Comparison of ENCODE assay signal across 16 cellular contexts in genomic region chr11:76077575-76078150, GRCh38.
DNase-seq lines count a peak whose midpoint lies in the region; FAIRE-seq and TF ChIP-seq lines count a peak whose summit lies in the region.
"Had no signal": no experiment of that assay in that cellular context is flagged by ENCODE, and none has a peak within 500 bp of the region (broad histone marks: within the 10 kb centered on the region; RNA-seq: fewer than 3 reads in every experiment).

No MANE protein-coding gene starts in this region.

- TF ChIP-seq POLR2A in endothelial cell of umbilical vein (IDR thresholded peaks at IDR 0.05; ENCODE audit: low read depth, low read length) (no peak), esophagus squamous epithelium (IDR thresholded peaks at IDR 0.05) (no peak), stomach (IDR thresholded peaks at IDR 0.05) (no peak)

- H3K4me1 ChIP-seq in endothelial cell of umbilical vein (ENCODE audit: control insufficient read depth, extremely low read depth, insufficient read depth, low read length): peaks cover 37% of the 10 kb centered on the region
- peaks cover 0 to 27% (median 6%) of the 10 kb centered on the region in 3 donors for H3K4me1 ChIP-seq in esophagus squamous epithelium
- peaks cover 0 to 29% (median 17%) of the 10 kb centered on the region in 4 donors for H3K4me1 ChIP-seq in stomach
- H3K4me1 ChIP-seq: foreskin keratinocyte had no signal

- H3K27ac ChIP-seq in endothelial cell of umbilical vein (ENCODE audit: insufficient read depth, low read depth, low read length) (no peak overlapping the region), esophagus squamous epithelium (peak overlapping the region in 1 of 4 donors; percentile 33), stomach (peak overlapping the region in 1 of 5 donors; percentile 16)
- H3K27ac ChIP-seq: adrenal gland, foreskin keratinocyte, VCaP had no signal

- dilution Hi-C loops in endothelial cell of umbilical vein (cut with MboI; ENCODE audit: extremely low pct_ligation_motif_present, low sequenced_read_pairs): no loop called here

- BruUV-seq in endothelial cell of umbilical vein (replicated peaks; lab: Mats Ljungman, UMichigan): no TSS peak

- TF ChIP-seq EP300 in stomach (IDR thresholded peaks at IDR 0.05): no peak

- H3K36me3 ChIP-seq in endothelial cell of umbilical vein (ENCODE audit: control insufficient read depth in 2 of 2, extremely low read depth in 1 of 2, insufficient read depth in 2 of 2, low read length in 2 of 2) (peaks cover 0 to 2% of the 10 kb centered on the region in 2 experiments), esophagus squamous epithelium (no peaks in the 10 kb centered on the region), stomach (no peaks in the 10 kb centered on the region)
- H3K36me3 ChIP-seq: adrenal gland, tibial nerve had no signal

- 64 to 65% methylated on average over 1 of the region's 1 CpG for WGBS in esophagus squamous epithelium, 2 donors
- WGBS in stomach, 5 donors: 41 to 55% (median 45%) methylated on average over 1 of the region's 1 CpG

- no peak overlapping the region for H3K4me3 ChIP-seq in endothelial cell of umbilical vein (replicated peaks in 1 of 3; ENCODE audit: insufficient read depth in 1 of 3, low read depth in 1 of 3, low read length in 3 of 3)
- H3K4me3 ChIP-seq in esophagus squamous epithelium: no peak overlapping the region
- no peak overlapping the region for H3K4me3 ChIP-seq in stomach
- H3K4me3 ChIP-seq: adrenal gland, skin epidermis, tibial nerve had no signal

- no peak overlapping the region for H2AFZ ChIP-seq in endothelial cell of umbilical vein (ENCODE audit: low read depth, low read length)

- peak overlapping the region; percentile 50 for H3K4me2 ChIP-seq in endothelial cell of umbilical vein (ENCODE audit: insufficient read depth, low read length)

- H3K27me3 ChIP-seq in endothelial cell of umbilical vein (ENCODE audit: control insufficient read depth in 2 of 2, insufficient read depth in 2 of 2, low read length in 2 of 2) (no peaks in the 10 kb centered on the region), esophagus squamous epithelium (no peaks in the 10 kb centered on the region), stomach (no peaks in the 10 kb centered on the region)
- H3K27me3 ChIP-seq: adrenal gland, foreskin keratinocyte, tibial nerve had no signal

- H3K9me3 ChIP-seq in endothelial cell of umbilical vein (replicated peaks; ENCODE audit: control insufficient read depth, insufficient read depth, low read length) (no peaks in the 10 kb centered on the region), esophagus squamous epithelium (no peaks in the 10 kb centered on the region), stomach (no peaks in the 10 kb centered on the region)
- H3K9me3 ChIP-seq: adrenal gland, tibial nerve had no signal

- intact Hi-C loops in endothelial cell of umbilical vein (cut with micrococcal nuclease) (no loop called here), esophagus squamous epithelium (cut with DNase I) (no loop called here), stomach (cut with DNase I; ENCODE audit: low total_unique reads) (no loop called here)

- peaks cover 4% of the 10 kb centered on the region for H3K79me2 ChIP-seq in endothelial cell of umbilical vein (ENCODE audit: control insufficient read depth, insufficient read depth, low read length)

- FAIRE-seq in GM19239 (lab: Jason Lieb, UNC) (peak; percentile 52), endothelial cell of umbilical vein (lab: Jason Lieb, UNC) (no peak)
- FAIRE-seq: islet of Langerhans had no signal

- DNase-seq in GM19239 (ENCODE audit: insufficient read length, low spot score) (no peak), NOMO-1 treated with dmso at 0.1 percent for 144 hours (lab: John Stamatoyannopoulos, UW; ENCODE audit: unreplicated experiment) (peak; percentile 9), endothelial cell of umbilical vein (ENCODE audit: low read depth, low spot score) (peak; percentile 57), putamen (ENCODE audit: low spot score) (peak; percentile 22), esophagus squamous epithelium (lab: John Stamatoyannopoulos, UW) (no peak), NCI-H526 (lab: John Stamatoyannopoulos, UW) (no peak), stomach (no peak)
- no peak for DNase-seq in activated CD8-positive, alpha-beta memory T cell treated with anti-CD3 and anti-CD28 coated beads, Interleukin-2, amount 50 U/mL, for 4 hours
- DNase-seq: activated T-cell treated with anti-CD3 and anti-CD28 coated beads for 4 hours, adrenal gland, foreskin keratinocyte, NCI-H1105 had no signal

- no peaks in the 10 kb centered on the region for H4K20me1 ChIP-seq in endothelial cell of umbilical vein (replicated peaks; ENCODE audit: control insufficient read depth, extremely low read depth, insufficient read depth, low read length)

- TF ChIP-seq CTCF in endothelial cell of umbilical vein (IDR thresholded peaks at IDR 0.05; ENCODE audit: extremely low read depth in 1 of 2, insufficient read depth in 1 of 2, low read depth in 1 of 2, low read length in 2 of 2) (no peak), esophagus squamous epithelium (IDR thresholded peaks at IDR 0.05) (no peak), stomach (IDR thresholded peaks at IDR 0.05) (no peak)

- no peak overlapping the region for H3K9ac ChIP-seq in endothelial cell of umbilical vein (replicated peaks; ENCODE audit: extremely low read depth, insufficient read depth, low read length)

- H3K9me1 ChIP-seq in endothelial cell of umbilical vein (replicated peaks; ENCODE audit: control insufficient read depth, extremely low read depth, insufficient read depth, low read length): no peaks in the 10 kb centered on the region

- CTCF ChIA-PET in endothelial cell of umbilical vein (lab: Charles Lee): interaction anchor here (0.6 to 1.4 kb wide), 10 partner anchors 12 to 372 kb away, joined by 3 to 5 read pairs (median 3); no protein-coding TSS in a partner anchor

- POLR2A ChIA-PET in endothelial cell of umbilical vein (lab: Charles Lee): no interaction called here

TF ChIP-seq in endothelial cell of umbilical vein, 7 proteins besides CTCF, POLR2A, EP300 and RAD21:
- TF ChIP-seq, protein P1, sequence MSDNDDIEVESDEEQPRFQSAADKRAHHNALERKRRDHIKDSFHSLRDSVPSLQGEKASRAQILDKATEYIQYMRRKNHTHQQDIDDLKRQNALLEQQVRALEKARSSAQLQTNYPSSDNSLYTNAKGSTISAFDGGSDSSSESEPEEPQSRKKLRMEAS (IDR thresholded peaks at IDR 0.05; ENCODE audit: insufficient read depth, insufficient read length): no peak
- TF ChIP-seq FOS (IDR thresholded peaks at IDR 0.05; ENCODE audit: borderline replicate concordance, insufficient read depth, low read length) (no peak), POLR2AphosphoS5 (IDR thresholded peaks at IDR 0.05; ENCODE audit: insufficient read depth, low read depth, low read length) (no peak), GATA2 (IDR thresholded peaks at IDR 0.05; ENCODE audit: insufficient read depth, insufficient read length, low read depth, low read length) (no peak), MYC (IDR thresholded peaks at IDR 0.05; ENCODE audit: low read depth, low read length) (no peak), EZH2 (IDR thresholded peaks at IDR 0.05; ENCODE audit: borderline replicate concordance, low read depth, low read length, severe bottlenecking) (no peak), JUN (IDR thresholded peaks at IDR 0.05; ENCODE audit: borderline replicate concordance, insufficient read depth, insufficient read length, low read depth) (no peak)

Comparison
In these comparisons a context has a peak if more than half of its experiments do, and no peak if none do; other contexts are left out.
1. DNase-seq: peak in NOMO-1 treated with dmso at 0.1 percent for 144 hours (single experiment), endothelial cell of umbilical vein (single experiment) and putamen (single experiment); none in GM19239 (single experiment), esophagus squamous epithelium (single experiment), activated CD8-positive, alpha-beta memory T cell treated with anti-CD3 and anti-CD28 coated beads, Interleukin-2, amount 50 U/mL, for 4 hours (single experiment), NCI-H526 (0 of 2) and stomach (single experiment).